ENCODE assay signal across 1 cellular context in the genomic region with DNA sequence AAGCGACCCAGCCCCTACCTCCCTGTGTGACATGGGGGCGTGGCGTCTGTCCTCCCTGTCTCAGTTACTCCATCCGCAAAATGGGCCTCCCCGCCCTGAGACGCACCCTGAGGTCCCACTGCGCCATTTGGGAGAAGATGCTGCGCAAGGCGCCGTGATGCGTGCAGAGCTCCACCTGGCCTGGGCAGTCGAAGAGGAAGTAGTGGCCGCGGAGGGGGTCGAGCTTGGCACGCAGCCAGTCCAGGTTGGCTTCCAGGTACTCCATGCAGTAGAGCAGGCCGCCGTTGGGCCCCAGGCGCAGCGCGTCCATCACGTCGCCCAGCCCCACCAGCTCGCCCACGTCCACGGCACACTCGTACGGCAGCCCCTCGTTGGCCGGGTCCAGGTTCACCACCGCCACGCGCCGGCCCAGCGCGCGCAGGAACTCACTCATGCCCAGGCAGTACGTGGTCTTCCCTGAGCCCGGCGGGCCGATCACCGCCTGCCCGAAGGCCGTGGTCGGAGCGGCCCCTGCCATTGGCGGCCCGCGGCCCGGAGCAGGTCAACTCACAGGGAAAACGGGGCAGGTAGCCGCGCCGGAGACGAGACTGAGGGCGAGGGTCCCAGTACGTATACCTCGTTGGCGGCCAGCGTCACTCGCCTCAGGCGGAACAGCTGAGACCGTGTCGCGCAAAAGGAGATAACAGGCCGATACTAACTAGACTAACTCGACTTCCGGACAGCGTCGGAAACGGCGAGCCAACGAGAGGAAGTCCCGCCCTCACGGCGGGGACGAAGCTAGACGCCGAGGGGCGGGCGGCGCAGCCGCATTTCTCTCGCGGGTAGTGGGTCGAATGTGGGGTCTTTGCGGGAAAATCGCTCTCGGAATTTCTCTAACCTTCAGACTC.
A peak's percentile ranks its signal among the peaks of the same experiment; 100 is the strongest.
TF ChIP-seq lines count a peak whose summit lies in the region.

Gene GPN2, minus strand, starts transcription at position 704 of the 887 bp plus-strand sequence. Its CDS starts 187 bp downstream, at position 517.

TF ChIP-seq in K562, 482 proteins besides CTCF, POLR2A, EP300 and RAD21 (continued from another document and continues in another):
- TF ChIP-seq CHAMP1 (IDR thresholded peaks at IDR 0.05) (no peak), ARID3B (CRISPR knock-in tag; IDR thresholded peaks at IDR 0.05; ENCODE audit: borderline replicate concordance) (no peak), HDAC8 (tag; IDR thresholded peaks at IDR 0.05) (no peak), DACH1 (IDR thresholded peaks at IDR 0.05; ENCODE audit: partially characterized antibody) (peak; percentile 97), TCF7L2 (IDR thresholded peaks at IDR 0.05; ENCODE audit: low read depth, low read length) (no peak), HMGN3 (IDR thresholded peaks at IDR 0.05; ENCODE audit: borderline replicate concordance, extremely low read depth, insufficient read length, low read depth, low read length) (peak; percentile 80), FOSL1 (tag; conservative IDR thresholded peaks at IDR 0.05) (0 out of 2 replicates have a peak, but pooled peaks have one; percentile 14), PHTF2 (CRISPR knock-in tag; IDR thresholded peaks at IDR 0.05) (no peak), TFAM (CRISPR knock-in tag; conservative IDR thresholded peaks at IDR 0.05) (no peak), PHF21A (IDR thresholded peaks at IDR 0.05; ENCODE audit: borderline replicate concordance, low read depth) (no peak), USF1 (CRISPR knock-in tag; IDR thresholded peaks at IDR 0.05) (peak; percentile 35; the same call in 1 of the 2 replicates), ZFP30 (CRISPR knock-in tag; IDR thresholded peaks at IDR 0.05; ENCODE audit: borderline replicate concordance) (no peak), FOXK1 (CRISPR knock-in tag; IDR thresholded peaks at IDR 0.05; ENCODE audit: borderline replicate concordance) (peak; percentile 85; the same call in 1 of the 2 replicates), SMC3 (conservative IDR thresholded peaks at IDR 0.05; ENCODE audit: insufficient read depth, low read depth, low read length) (no peak), PCBP1 (IDR thresholded peaks at IDR 0.05; ENCODE audit: low read depth, low read length, poor library complexity, severe bottlenecking) (peak; percentile 90), CBFA2T2 (conservative IDR thresholded peaks at IDR 0.05) (no peak), SRSF1 (IDR thresholded peaks at IDR 0.05; ENCODE audit: low read depth, low read length) (no peak), PTRF (tag; IDR thresholded peaks at IDR 0.05) (no peak), ZKSCAN1 (IDR thresholded peaks at IDR 0.05; ENCODE audit: low read depth, low read length) (no peak; the same call in 1 of the 2 replicates), XRCC5 (IDR thresholded peaks at IDR 0.05; ENCODE audit: low read depth, low read length) (no peak), HNRNPLL (IDR thresholded peaks at IDR 0.05; ENCODE audit: low read depth, low read length, poor library complexity, severe bottlenecking) (peak; percentile 77), ADNP (tag; IDR thresholded peaks at IDR 0.05) (no peak), MAZ (CRISPR knock-in tag; conservative IDR thresholded peaks at IDR 0.05 in 1 of 2, IDR thresholded peaks at IDR 0.05 in 1 of 2) (peak; percentile 44 to 59; a peak in 2 of 4 replicates), NFXL1 (CRISPR knock-in tag; IDR thresholded peaks at IDR 0.05) (no peak), SUPT5H (IDR thresholded peaks at IDR 0.05) (peak; percentile 95), RBFOX2 (IDR thresholded peaks at IDR 0.05; ENCODE audit: low read depth, low read length) (peak; percentile 97), RHOXF2B (CRISPR knock-in tag; conservative IDR thresholded peaks at IDR 0.05) (no peak), TCFL5 (CRISPR knock-in tag; conservative IDR thresholded peaks at IDR 0.05) (no peak), CSDE1 (IDR thresholded peaks at IDR 0.05) (no peak), FOXJ3 (CRISPR knock-in tag; IDR thresholded peaks at IDR 0.05) (no peak), NRF1 (conservative IDR thresholded peaks at IDR 0.05 in 1 of 2, IDR thresholded peaks at IDR 0.05 in 1 of 2) (peak; percentile 84 to 87), PHB (CRISPR knock-in tag; IDR thresholded peaks at IDR 0.05) (0 out of 2 replicates have a peak, but pooled peaks have one; percentile 63), PYGO2 (tag; IDR thresholded peaks at IDR 0.05) (no peak), ZSCAN29 (IDR thresholded peaks at IDR 0.05) (no peak), ZNF224 (CRISPR knock-in tag; IDR thresholded peaks at IDR 0.05) (0 out of 2 replicates have a peak, but pooled peaks have one; percentile 83), NFRKB (IDR thresholded peaks at IDR 0.05; ENCODE audit: low read depth) (no peak), DNMT1 (IDR thresholded peaks at IDR 0.05) (0 out of 2 replicates have a peak, but pooled peaks have one; percentile 44), TAF7 (tag; IDR thresholded peaks at IDR 0.05) (0 out of 2 replicates have a peak, but pooled peaks have one; percentile 13), ILF3 (IDR thresholded peaks at IDR 0.05; ENCODE audit: borderline replicate concordance) (no peak), MAFF (IDR thresholded peaks at IDR 0.05; ENCODE audit: low read length) (no peak), ZNF511 (CRISPR knock-in tag; IDR thresholded peaks at IDR 0.05) (peak; percentile 74), KAT8 (IDR thresholded peaks at IDR 0.05; ENCODE audit: low read depth) (no peak), TFE3 (CRISPR knock-in tag; IDR thresholded peaks at IDR 0.05) (no peak)
- TF ChIP-seq, protein P1, sequence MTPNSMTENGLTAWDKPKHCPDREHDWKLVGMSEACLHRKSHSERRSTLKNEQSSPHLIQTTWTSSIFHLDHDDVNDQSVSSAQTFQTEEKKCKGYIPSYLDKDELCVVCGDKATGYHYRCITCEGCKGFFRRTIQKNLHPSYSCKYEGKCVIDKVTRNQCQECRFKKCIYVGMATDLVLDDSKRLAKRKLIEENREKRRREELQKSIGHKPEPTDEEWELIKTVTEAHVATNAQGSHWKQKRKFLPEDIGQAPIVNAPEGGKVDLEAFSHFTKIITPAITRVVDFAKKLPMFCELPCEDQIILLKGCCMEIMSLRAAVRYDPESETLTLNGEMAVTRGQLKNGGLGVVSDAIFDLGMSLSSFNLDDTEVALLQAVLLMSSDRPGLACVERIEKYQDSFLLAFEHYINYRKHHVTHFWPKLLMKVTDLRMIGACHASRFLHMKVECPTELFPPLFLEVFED (CRISPR knock-in tag; conservative IDR thresholded peaks at IDR 0.05) = 0 out of 2 replicates have a peak, but pooled peaks have one; percentile 2
- TF ChIP-seq, protein P2, sequence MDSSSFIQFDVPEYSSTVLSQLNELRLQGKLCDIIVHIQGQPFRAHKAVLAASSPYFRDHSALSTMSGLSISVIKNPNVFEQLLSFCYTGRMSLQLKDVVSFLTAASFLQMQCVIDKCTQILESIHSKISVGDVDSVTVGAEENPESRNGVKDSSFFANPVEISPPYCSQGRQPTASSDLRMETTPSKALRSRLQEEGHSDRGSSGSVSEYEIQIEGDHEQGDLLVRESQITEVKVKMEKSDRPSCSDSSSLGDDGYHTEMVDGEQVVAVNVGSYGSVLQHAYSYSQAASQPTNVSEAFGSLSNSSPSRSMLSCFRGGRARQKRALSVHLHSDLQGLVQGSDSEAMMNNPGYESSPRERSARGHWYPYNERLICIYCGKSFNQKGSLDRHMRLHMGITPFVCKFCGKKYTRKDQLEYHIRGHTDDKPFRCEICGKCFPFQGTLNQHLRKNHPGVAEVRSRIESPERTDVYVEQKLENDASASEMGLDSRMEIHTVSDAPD (CRISPR knock-in tag; IDR thresholded peaks at IDR 0.05) = no peak
- TF ChIP-seq, protein P3, sequence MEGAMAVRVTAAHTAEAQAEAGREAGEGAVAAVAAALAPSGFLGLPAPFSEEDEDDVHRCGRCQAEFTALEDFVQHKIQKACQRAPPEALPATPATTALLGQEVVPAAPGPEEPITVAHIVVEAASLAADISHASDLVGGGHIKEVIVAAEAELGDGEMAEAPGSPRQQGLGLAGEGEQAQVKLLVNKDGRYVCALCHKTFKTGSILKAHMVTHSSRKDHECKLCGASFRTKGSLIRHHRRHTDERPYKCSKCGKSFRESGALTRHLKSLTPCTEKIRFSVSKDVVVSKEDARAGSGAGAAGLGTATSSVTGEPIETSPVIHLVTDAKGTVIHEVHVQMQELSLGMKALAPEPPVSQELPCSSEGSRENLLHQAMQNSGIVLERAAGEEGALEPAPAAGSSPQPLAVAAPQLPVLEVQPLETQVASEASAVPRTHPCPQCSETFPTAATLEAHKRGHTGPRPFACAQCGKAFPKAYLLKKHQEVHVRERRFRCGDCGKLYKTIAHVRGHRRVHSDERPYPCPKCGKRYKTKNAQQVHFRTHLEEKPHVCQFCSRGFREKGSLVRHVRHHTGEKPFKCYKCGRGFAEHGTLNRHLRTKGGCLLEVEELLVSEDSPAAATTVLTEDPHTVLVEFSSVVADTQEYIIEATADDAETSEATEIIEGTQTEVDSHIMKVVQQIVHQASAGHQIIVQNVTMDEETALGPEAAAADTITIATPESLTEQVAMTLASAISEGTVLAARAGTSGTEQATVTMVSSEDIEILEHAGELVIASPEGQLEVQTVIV (CRISPR knock-in tag; IDR thresholded peaks at IDR 0.05; ENCODE audit: borderline replicate concordance) = no peak
- TF ChIP-seq, protein P4, sequence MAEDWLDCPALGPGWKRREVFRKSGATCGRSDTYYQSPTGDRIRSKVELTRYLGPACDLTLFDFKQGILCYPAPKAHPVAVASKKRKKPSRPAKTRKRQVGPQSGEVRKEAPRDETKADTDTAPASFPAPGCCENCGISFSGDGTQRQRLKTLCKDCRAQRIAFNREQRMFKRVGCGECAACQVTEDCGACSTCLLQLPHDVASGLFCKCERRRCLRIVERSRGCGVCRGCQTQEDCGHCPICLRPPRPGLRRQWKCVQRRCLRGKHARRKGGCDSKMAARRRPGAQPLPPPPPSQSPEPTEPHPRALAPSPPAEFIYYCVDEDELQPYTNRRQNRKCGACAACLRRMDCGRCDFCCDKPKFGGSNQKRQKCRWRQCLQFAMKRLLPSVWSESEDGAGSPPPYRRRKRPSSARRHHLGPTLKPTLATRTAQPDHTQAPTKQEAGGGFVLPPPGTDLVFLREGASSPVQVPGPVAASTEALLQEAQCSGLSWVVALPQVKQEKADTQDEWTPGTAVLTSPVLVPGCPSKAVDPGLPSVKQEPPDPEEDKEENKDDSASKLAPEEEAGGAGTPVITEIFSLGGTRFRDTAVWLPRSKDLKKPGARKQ (CRISPR knock-in tag; IDR thresholded peaks at IDR 0.05) = no peak
- TF ChIP-seq, protein P5, sequence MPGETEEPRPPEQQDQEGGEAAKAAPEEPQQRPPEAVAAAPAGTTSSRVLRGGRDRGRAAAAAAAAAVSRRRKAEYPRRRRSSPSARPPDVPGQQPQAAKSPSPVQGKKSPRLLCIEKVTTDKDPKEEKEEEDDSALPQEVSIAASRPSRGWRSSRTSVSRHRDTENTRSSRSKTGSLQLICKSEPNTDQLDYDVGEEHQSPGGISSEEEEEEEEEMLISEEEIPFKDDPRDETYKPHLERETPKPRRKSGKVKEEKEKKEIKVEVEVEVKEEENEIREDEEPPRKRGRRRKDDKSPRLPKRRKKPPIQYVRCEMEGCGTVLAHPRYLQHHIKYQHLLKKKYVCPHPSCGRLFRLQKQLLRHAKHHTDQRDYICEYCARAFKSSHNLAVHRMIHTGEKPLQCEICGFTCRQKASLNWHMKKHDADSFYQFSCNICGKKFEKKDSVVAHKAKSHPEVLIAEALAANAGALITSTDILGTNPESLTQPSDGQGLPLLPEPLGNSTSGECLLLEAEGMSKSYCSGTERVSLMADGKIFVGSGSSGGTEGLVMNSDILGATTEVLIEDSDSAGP (CRISPR knock-in tag; IDR thresholded peaks at IDR 0.05) = peak; percentile 67; the same call in 1 of the 2 replicates
